Comparison of ENCODE assay signal across 8 cellular contexts in genomic region chr5:53779541-53779981, GRCh38.
DNase-seq lines count a peak whose midpoint lies in the region; ATAC-seq, FAIRE-seq and TF ChIP-seq lines count a peak whose summit lies in the region.

No MANE protein-coding gene starts in this region.

- intact Hi-C loops in colonic mucosa (cut with DNase I) = no loop called here

- H3K9ac ChIP-seq in keratinocyte (ENCODE audit: control insufficient read depth, extremely low read depth, insufficient read depth, low read length) (no peak overlapping the region), colonic mucosa (ENCODE audit: low read depth in 2 of 2, low read length in 2 of 2) (no peak overlapping the region)

- H3K27ac ChIP-seq in RWPE2 (ENCODE audit: poor library complexity, severe bottlenecking) = peak overlapping the region; percentile 13
- no peak overlapping the region for H3K27ac ChIP-seq in keratinocyte (ENCODE audit: control insufficient read depth, insufficient read depth, low read length)
- no peak overlapping the region for H3K27ac ChIP-seq in colonic mucosa

- H3K9me1 ChIP-seq in keratinocyte (ENCODE audit: control insufficient read depth, extremely low read depth, insufficient read depth, low read length) = no peaks in the 10 kb centered on the region

- no peaks in the 10 kb centered on the region for H3K9me3 ChIP-seq in RWPE2 (ENCODE audit: severe bottlenecking)
- no peaks in the 10 kb centered on the region for H3K9me3 ChIP-seq in keratinocyte (ENCODE audit: control insufficient read depth, low read depth, low read length)
- H3K9me3 ChIP-seq in colonic mucosa = no peaks in the 10 kb centered on the region

- DNase-seq in GM12865 (ENCODE audit: low read depth) (peak; percentile 70), H4 (ENCODE audit: low spot score) (peak; percentile 70), RWPE2 (ENCODE audit: low spot score) (no peak), keratinocyte (ENCODE audit: low read depth, low spot score) (no peak), mucosa of gallbladder (ENCODE audit: low spot score) (no peak), DMS153 (lab: John Stamatoyannopoulos, UW) (no peak), colonic mucosa (no peak), NOMO-1 treated with dmso at 0.1 percent for 144 hours (lab: John Stamatoyannopoulos, UW; ENCODE audit: unreplicated experiment) (no peak)

- H3K27me3 ChIP-seq in RWPE2 (ENCODE audit: insufficient read depth, poor library complexity, severe bottlenecking) (no peaks in the 10 kb centered on the region), keratinocyte (ENCODE audit: control insufficient read depth, extremely low read depth, insufficient read depth, low read length) (no peaks in the 10 kb centered on the region), colonic mucosa (no peaks in the 10 kb centered on the region)

- no peaks in the 10 kb centered on the region for H3K79me2 ChIP-seq in keratinocyte (ENCODE audit: control insufficient read depth, insufficient read depth, low read length)

- TF ChIP-seq CTCF in GM12865 (IDR thresholded peaks at IDR 0.05; ENCODE audit: insufficient read depth, low read depth, low read length, missing control alignments) (no peak), RWPE2 (IDR thresholded peaks at IDR 0.05; ENCODE audit: poor library complexity, severe bottlenecking) (no peak), keratinocyte (optimal IDR thresholded peaks at IDR 0.05 in 1 of 3, IDR thresholded peaks at IDR 0.05 in 1 of 3, conservative IDR thresholded peaks at IDR 0.05 in 1 of 3; ENCODE audit: extremely low read depth in 1 of 3, insufficient read depth in 2 of 3, low read length in 3 of 3) (no peak), colonic mucosa (IDR thresholded peaks at IDR 0.05) (no peak)

- no peak overlapping the region for H3K4me2 ChIP-seq in keratinocyte (ENCODE audit: control insufficient read depth, extremely low read depth, insufficient read depth, low read depth, low read length)

- no peaks in the 10 kb centered on the region for H4K20me1 ChIP-seq in keratinocyte (ENCODE audit: control insufficient read depth, extremely low read depth, insufficient read depth, low read length)

- peak; percentile 62; the same call in 2 of the 3 replicates for ATAC-seq in RWPE2 (ENCODE audit: low read depth)

- H3K4me3 ChIP-seq in GM12865 (ENCODE audit: low read depth, low read length) = no peak overlapping the region
- H3K4me3 ChIP-seq in RWPE2 (ENCODE audit: severe bottlenecking) = no peak overlapping the region
- no peak overlapping the region for H3K4me3 ChIP-seq in keratinocyte (ENCODE audit: control insufficient read depth in 2 of 3, extremely low read depth in 1 of 3, insufficient read depth in 2 of 3, low read depth in 1 of 3, low read length in 3 of 3)
- no peak overlapping the region for H3K4me3 ChIP-seq in colonic mucosa

- dilution Hi-C loops in keratinocyte (cut with MboI; ENCODE audit: extremely low pct_ligation_motif_present, low sequenced_read_pairs) = no loop called here

- H3K36me3 ChIP-seq in RWPE2 (ENCODE audit: low read depth) = no peaks in the 10 kb centered on the region
- no peaks in the 10 kb centered on the region for H3K36me3 ChIP-seq in keratinocyte (ENCODE audit: control insufficient read depth in 2 of 2, extremely low read depth in 1 of 2, insufficient read depth in 2 of 2, low read length in 2 of 2)
- H3K36me3 ChIP-seq in colonic mucosa = no peaks in the 10 kb centered on the region

- FAIRE-seq in keratinocyte (lab: Jason Lieb, UNC) = peak; percentile 90

- H2AFZ ChIP-seq in keratinocyte (ENCODE audit: control insufficient read depth, low read length) = peak overlapping the region; percentile 45

- H3K4me1 ChIP-seq in RWPE2 (ENCODE audit: insufficient read depth, poor library complexity, severe bottlenecking) (peaks cover 17% of the 10 kb centered on the region), keratinocyte (ENCODE audit: control insufficient read depth, extremely low read depth, insufficient read depth, low read length) (peaks cover 31% of the 10 kb centered on the region), colonic mucosa (no peaks in the 10 kb centered on the region)

Comparison
In these comparisons a context has a peak if more than half of its experiments do, and no peak if none do; other contexts are left out.
1. DNase-seq: peak in GM12865 (single experiment) and H4 (single experiment); none in RWPE2 (single experiment), keratinocyte (single experiment), mucosa of gallbladder (single experiment), DMS153 (single experiment), colonic mucosa (single experiment) and NOMO-1 treated with dmso at 0.1 percent for 144 hours (single experiment).